24 cellular contexts compared by ENCODE assay signal in the genomic region with DNA sequence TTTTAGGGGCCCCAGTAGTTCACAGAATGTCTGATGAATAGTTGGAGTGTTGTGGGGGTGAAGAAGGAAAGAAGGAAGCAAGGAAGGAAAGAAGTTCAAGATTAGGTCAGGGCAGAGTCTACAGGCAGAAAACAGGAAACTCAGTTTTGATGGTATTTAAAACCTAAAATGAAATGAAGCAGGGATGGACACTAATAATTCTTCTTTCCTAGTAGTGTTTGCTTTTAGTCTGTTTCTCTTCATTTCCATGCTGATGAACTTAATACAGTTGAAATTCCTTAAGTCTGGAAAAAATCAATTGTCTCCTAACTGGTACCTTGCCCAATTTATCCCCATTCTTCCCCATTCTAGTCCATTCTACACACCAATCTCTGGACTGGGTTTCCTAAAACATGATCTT.
"Had no signal": no experiment of that assay in that cellular context is flagged by ENCODE, and none has a peak within 500 bp of the region (broad histone marks: within the 10 kb centered on the region; RNA-seq: fewer than 3 reads in every experiment).

No MANE protein-coding gene starts in this region.

- H3K27ac Mint-ChIP-seq: activated CD4-positive, alpha-beta T cell treated with anti-CD3 and anti-CD28 coated beads, Interleukin-2, amount 10 ng/mL, durations not matched to agents 7 days and 5 days; activated CD8-positive, alpha-beta T cell treated with anti-CD3 and anti-CD28 coated beads, Interleukin-2, amount 10 ng/mL, durations not matched to agents 7 days and 5 days; activated naive CD4-positive, alpha-beta T cell treated with anti-CD3 and anti-CD28 coated beads, Interleukin-2, amount 50 U/mL, for 24 hours; mesothelial cell of epicardium; naive thymus-derived CD8-positive, alpha-beta T cell; neural progenitor cell; progenitor cell of endocrine pancreas had no signal

- H3K4me1 Mint-ChIP-seq: activated CD4-positive, alpha-beta T cell treated with anti-CD3 and anti-CD28 coated beads, Interleukin-2, amount 10 ng/mL, durations not matched to agents 7 days and 5 days had no signal

- H3K36me3 Mint-ChIP-seq: activated naive CD4-positive, alpha-beta T cell treated with anti-CD3 and anti-CD28 coated beads, Interleukin-2, amount 50 U/mL, for 24 hours; mesothelial cell of epicardium; naive thymus-derived CD8-positive, alpha-beta T cell; neural progenitor cell had no signal

- H3K4me3 Mint-ChIP-seq: activated CD4-positive, alpha-beta T cell treated with anti-CD3 and anti-CD28 coated beads, Interleukin-2, amount 10 ng/mL, durations not matched to agents 7 days and 5 days; activated CD8-positive, alpha-beta T cell treated with anti-CD3 and anti-CD28 coated beads, Interleukin-2, amount 10 ng/mL, durations not matched to agents 7 days and 5 days; activated naive CD4-positive, alpha-beta T cell treated with anti-CD3 and anti-CD28 coated beads, Interleukin-2, amount 50 U/mL, for 24 hours; mesothelial cell of epicardium; naive thymus-derived CD8-positive, alpha-beta T cell; neural progenitor cell had no signal

- DNase-seq: activated CD4-positive, alpha-beta T cell treated with anti-CD3 and anti-CD28 coated beads, Interleukin-2, amount 10 ng/mL, durations not matched to agents 7 days and 5 days; activated CD4-positive, CD25-positive, alpha-beta regulatory T cell treated with anti-CD3 and anti-CD28 coated beads, Interleukin-2, amount 50 U/mL, for 72 hours; activated CD8-positive, alpha-beta T cell treated with anti-CD3 and anti-CD28 coated beads, Interleukin-2, amount 10 ng/mL, durations not matched to agents 7 days and 5 days; activated gamma-delta T cell treated with Interleukin-2 at 50 U/mL for 16 hours; aorta; central memory CD4-positive, alpha-beta T cell; dermis blood vessel endothelial cell; effector CD8-positive, alpha-beta T cell; gastrocnemius medialis; hypothalamus; left ventricle myocardium inferior; naive thymus-derived CD8-positive, alpha-beta T cell; retina; spleen; stimulated activated CD4-positive, alpha-beta T cell treated with anti-CD3 and anti-CD28 coated beads, Interleukin-4, amount 100 ng/mL, for 1 hour; stimulated activated naive CD4-positive, alpha-beta T cell; T1000; testis; trophoblast cell; uterus had no signal

- ATAC-seq: activated CD8-positive, alpha-beta T cell treated with anti-CD3 and anti-CD28 coated beads, Interleukin-2, amount 10 ng/mL, durations not matched to agents 7 days and 5 days; gastrocnemius medialis; naive thymus-derived CD8-positive, alpha-beta T cell had no signal

- H3K27me3 Mint-ChIP-seq: activated naive CD4-positive, alpha-beta T cell treated with anti-CD3 and anti-CD28 coated beads, Interleukin-2, amount 50 U/mL, for 24 hours; progenitor cell of endocrine pancreas had no signal

- H3K9me3 Mint-ChIP-seq: activated naive CD4-positive, alpha-beta T cell treated with anti-CD3 and anti-CD28 coated beads, Interleukin-2, amount 50 U/mL, for 24 hours; naive thymus-derived CD8-positive, alpha-beta T cell had no signal
